ENCODE assay signal across 1 cellular context in genomic region chr1:145979746-145980435, GRCh38.
TF ChIP-seq lines count a peak whose summit lies in the region.

No MANE protein-coding gene starts in this region.

TF ChIP-seq in GM12878, 131 proteins besides CTCF, POLR2A, EP300 and RAD21 (continued from another document and continues in another):
- TF ChIP-seq, protein P1, sequence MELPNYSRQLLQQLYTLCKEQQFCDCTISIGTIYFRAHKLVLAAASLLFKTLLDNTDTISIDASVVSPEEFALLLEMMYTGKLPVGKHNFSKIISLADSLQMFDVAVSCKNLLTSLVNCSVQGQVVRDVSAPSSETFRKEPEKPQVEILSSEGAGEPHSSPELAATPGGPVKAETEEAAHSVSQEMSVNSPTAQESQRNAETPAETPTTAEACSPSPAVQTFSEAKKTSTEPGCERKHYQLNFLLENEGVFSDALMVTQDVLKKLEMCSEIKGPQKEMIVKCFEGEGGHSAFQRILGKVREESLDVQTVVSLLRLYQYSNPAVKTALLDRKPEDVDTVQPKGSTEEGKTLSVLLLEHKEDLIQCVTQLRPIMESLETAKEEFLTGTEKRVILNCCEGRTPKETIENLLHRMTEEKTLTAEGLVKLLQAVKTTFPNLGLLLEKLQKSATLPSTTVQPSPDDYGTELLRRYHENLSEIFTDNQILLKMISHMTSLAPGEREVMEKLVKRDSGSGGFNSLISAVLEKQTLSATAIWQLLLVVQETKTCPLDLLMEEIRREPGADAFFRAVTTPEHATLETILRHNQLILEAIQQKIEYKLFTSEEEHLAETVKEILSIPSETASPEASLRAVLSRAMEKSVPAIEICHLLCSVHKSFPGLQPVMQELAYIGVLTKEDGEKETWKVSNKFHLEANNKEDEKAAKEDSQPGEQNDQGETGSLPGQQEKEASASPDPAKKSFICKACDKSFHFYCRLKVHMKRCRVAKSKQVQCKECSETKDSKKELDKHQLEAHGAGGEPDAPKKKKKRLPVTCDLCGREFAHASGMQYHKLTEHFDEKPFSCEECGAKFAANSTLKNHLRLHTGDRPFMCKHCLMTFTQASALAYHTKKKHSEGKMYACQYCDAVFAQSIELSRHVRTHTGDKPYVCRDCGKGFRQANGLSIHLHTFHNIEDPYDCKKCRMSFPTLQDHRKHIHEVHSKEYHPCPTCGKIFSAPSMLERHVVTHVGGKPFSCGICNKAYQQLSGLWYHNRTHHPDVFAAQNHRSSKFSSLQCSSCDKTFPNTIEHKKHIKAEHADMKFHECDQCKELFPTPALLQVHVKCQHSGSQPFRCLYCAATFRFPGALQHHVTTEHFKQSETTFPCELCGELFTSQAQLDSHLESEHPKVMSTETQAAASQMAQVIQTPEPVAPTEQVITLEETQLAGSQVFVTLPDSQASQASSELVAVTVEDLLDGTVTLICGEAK (IDR thresholded peaks at IDR 0.05; ENCODE audit: borderline replicate concordance): no peak
- TF ChIP-seq MEF2B (IDR thresholded peaks at IDR 0.05; ENCODE audit: partially characterized antibody, poor library complexity, severe bottlenecking): no peak
- TF ChIP-seq BMI1 (IDR thresholded peaks at IDR 0.05; ENCODE audit: borderline replicate concordance): no peak
- no peak for TF ChIP-seq FOXK2 (IDR thresholded peaks at IDR 0.05)
- TF ChIP-seq SKIL (IDR thresholded peaks at IDR 0.05; ENCODE audit: low read depth, poor library complexity, severe bottlenecking): no peak
- TF ChIP-seq MTA2 (IDR thresholded peaks at IDR 0.05; ENCODE audit: low read depth): 0 out of 2 replicates have a peak, but pooled peaks have one; percentile 4
- no peak for TF ChIP-seq ZBTB4 (CRISPR knock-in tag; IDR thresholded peaks at IDR 0.05)
- no peak for TF ChIP-seq ATF3 (IDR thresholded peaks at IDR 0.05; ENCODE audit: borderline replicate concordance, extremely low read depth, low read depth, low read length)
- no peak for TF ChIP-seq WRNIP1 (IDR thresholded peaks at IDR 0.05; ENCODE audit: borderline replicate concordance, low read depth, low read length)
- no peak for TF ChIP-seq STAT1 (conservative IDR thresholded peaks at IDR 0.05)
- TF ChIP-seq ZNF622 (IDR thresholded peaks at IDR 0.05): no peak
- peak; percentile 64; the same call in 1 of the 2 replicates for TF ChIP-seq RELB (IDR thresholded peaks at IDR 0.05; ENCODE audit: low read depth)
- TF ChIP-seq SPI1 (IDR thresholded peaks at IDR 0.05; ENCODE audit: borderline replicate concordance, insufficient read depth, low read depth, low read length): peak; percentile 30; the same call in 1 of the 2 replicates
- TF ChIP-seq, protein P2, sequence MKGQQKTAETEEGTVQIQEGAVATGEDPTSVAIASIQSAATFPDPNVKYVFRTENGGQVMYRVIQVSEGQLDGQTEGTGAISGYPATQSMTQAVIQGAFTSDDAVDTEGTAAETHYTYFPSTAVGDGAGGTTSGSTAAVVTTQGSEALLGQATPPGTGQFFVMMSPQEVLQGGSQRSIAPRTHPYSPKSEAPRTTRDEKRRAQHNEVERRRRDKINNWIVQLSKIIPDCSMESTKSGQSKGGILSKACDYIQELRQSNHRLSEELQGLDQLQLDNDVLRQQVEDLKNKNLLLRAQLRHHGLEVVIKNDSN (IDR thresholded peaks at IDR 0.05; ENCODE audit: borderline replicate concordance, extremely low read length, insufficient read depth, low read depth, low read length): no peak
- TF ChIP-seq CBFB (IDR thresholded peaks at IDR 0.05; ENCODE audit: low read depth): peak; percentile 15; the same call in 1 of the 2 replicates
- no peak for TF ChIP-seq FOS (IDR thresholded peaks at IDR 0.05; ENCODE audit: borderline replicate concordance, extremely low read depth, insufficient read length)
- no peak for TF ChIP-seq HDGF (IDR thresholded peaks at IDR 0.05)
- TF ChIP-seq PBX3 (IDR thresholded peaks at IDR 0.05; ENCODE audit: insufficient replicate concordance, low read depth, low read length): peak; percentile 86
- TF ChIP-seq SMAD1 (IDR thresholded peaks at IDR 0.05; ENCODE audit: low read depth, partially characterized antibody): no peak
- no peak for TF ChIP-seq RELA (IDR thresholded peaks at IDR 0.05; ENCODE audit: borderline replicate concordance, partially characterized antibody)
- no peak for TF ChIP-seq KLF5 (IDR thresholded peaks at IDR 0.05; ENCODE audit: partially characterized antibody)
- no peak for TF ChIP-seq GATAD2B (conservative IDR thresholded peaks at IDR 0.05; ENCODE audit: low read depth)
- no peak for TF ChIP-seq SUZ12 (IDR thresholded peaks at IDR 0.05; ENCODE audit: unreplicated experiment)
- no peak for TF ChIP-seq TBL1XR1 (IDR thresholded peaks at IDR 0.05; ENCODE audit: low read depth, low read length)
- TF ChIP-seq MYC (IDR thresholded peaks at IDR 0.05; ENCODE audit: insufficient read depth, insufficient read length, insufficient replicate concordance, low read length, severe bottlenecking): no peak
- TF ChIP-seq, protein P3, sequence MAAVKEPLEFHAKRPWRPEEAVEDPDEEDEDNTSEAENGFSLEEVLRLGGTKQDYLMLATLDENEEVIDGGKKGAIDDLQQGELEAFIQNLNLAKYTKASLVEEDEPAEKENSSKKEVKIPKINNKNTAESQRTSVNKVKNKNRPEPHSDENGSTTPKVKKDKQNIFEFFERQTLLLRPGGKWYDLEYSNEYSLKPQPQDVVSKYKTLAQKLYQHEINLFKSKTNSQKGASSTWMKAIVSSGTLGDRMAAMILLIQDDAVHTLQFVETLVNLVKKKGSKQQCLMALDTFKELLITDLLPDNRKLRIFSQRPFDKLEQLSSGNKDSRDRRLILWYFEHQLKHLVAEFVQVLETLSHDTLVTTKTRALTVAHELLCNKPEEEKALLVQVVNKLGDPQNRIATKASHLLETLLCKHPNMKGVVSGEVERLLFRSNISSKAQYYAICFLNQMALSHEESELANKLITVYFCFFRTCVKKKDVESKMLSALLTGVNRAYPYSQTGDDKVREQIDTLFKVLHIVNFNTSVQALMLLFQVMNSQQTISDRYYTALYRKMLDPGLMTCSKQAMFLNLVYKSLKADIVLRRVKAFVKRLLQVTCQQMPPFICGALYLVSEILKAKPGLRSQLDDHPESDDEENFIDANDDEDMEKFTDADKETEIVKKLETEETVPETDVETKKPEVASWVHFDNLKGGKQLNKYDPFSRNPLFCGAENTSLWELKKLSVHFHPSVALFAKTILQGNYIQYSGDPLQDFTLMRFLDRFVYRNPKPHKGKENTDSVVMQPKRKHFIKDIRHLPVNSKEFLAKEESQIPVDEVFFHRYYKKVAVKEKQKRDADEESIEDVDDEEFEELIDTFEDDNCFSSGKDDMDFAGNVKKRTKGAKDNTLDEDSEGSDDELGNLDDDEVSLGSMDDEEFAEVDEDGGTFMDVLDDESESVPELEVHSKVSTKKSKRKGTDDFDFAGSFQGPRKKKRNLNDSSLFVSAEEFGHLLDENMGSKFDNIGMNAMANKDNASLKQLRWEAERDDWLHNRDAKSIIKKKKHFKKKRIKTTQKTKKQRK (IDR thresholded peaks at IDR 0.05; ENCODE audit: low read depth, low read length): no peak
- no peak for TF ChIP-seq IKZF2 (IDR thresholded peaks at IDR 0.05)
- no peak for TF ChIP-seq PRDM15 (CRISPR knock-in tag; IDR thresholded peaks at IDR 0.05)
- TF ChIP-seq JUND (IDR thresholded peaks at IDR 0.05; ENCODE audit: low read depth, low read length): no peak
- no peak for TF ChIP-seq STAT3 (IDR thresholded peaks at IDR 0.05; ENCODE audit: low read depth, low read length)
- TF ChIP-seq ELK1 (IDR thresholded peaks at IDR 0.05; ENCODE audit: low read depth, low read length): no peak
- TF ChIP-seq MYB (IDR thresholded peaks at IDR 0.05; ENCODE audit: borderline replicate concordance, low read depth, low read length): no peak
